16 cellular contexts compared by ENCODE assay signal in the genomic region with DNA sequence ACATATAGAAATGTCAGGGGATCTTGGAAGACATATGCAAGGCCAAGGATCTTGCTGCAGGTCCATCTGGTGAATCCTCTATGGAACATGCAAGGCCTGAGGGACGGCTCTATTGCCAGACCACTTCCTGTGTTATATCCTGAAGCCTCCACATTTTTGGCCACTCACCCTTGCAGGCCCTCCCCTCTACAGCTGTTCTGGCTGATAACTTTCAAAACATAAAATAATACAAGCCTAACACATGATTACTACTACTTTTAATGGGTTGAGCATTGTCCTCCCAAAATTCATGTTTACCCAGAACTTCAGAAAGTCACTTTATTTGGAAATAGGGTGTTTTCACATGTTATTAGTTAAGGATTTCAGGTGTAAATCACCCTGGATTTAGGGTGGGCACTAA.
"Had no signal": no experiment of that assay in that cellular context is flagged by ENCODE, and none has a peak within 500 bp of the region (broad histone marks: within the 10 kb centered on the region; RNA-seq: fewer than 3 reads in every experiment).

No MANE protein-coding gene starts in this region.

- DNase-seq: activated CD4-positive, alpha-beta memory T cell treated with anti-CD3 and anti-CD28 coated beads for 36 hours; activated CD4-positive, CD25-positive, alpha-beta regulatory T cell treated with anti-CD3 and anti-CD28 coated beads, Interleukin-2, amount 50 U/mL, for 72 hours; activated effector memory CD4-positive, alpha-beta T cell treated with anti-CD3 and anti-CD28 coated beads, Interleukin-2, amount 50 U/mL, for 16 hours; activated T-cell treated with anti-CD3 and anti-CD28 coated beads, Interleukin-2, amount 50 U/mL, for 4 hours; amniotic stem cell; body of pancreas; cerebellar nuclear complex; dermis blood vessel endothelial cell; foreskin keratinocyte; head of caudate nucleus; right cardiac atrium; spleen; stimulated activated CD4-positive, alpha-beta T cell treated with anti-CD3 and anti-CD28 coated beads, Interleukin-1b, Interleukin-23, amount 100 ng/mL, for 48 hours; tibial artery had no signal

- H3K4me3 ChIP-seq: body of pancreas, neural progenitor cell, spleen, tibial artery, vagina had no signal

- H3K27me3 ChIP-seq: body of pancreas, foreskin keratinocyte, neural progenitor cell, spleen, tibial artery, vagina had no signal

- H3K36me3 ChIP-seq: neural progenitor cell, spleen, tibial artery, vagina had no signal

- H3K9ac ChIP-seq: neural progenitor cell had no signal

- H2AFZ ChIP-seq: neural progenitor cell had no signal

- H3K27ac ChIP-seq: body of pancreas, foreskin keratinocyte, neural progenitor cell, spleen, tibial artery, vagina had no signal

- H3K4me2 ChIP-seq: neural progenitor cell had no signal

- H3K9me3 ChIP-seq: body of pancreas, spleen, tibial artery, vagina had no signal

- H3K4me1 ChIP-seq: body of pancreas, foreskin keratinocyte, neural progenitor cell, spleen, tibial artery, vagina had no signal
